In genomic region chr2:174492963-174493431, GRCh38 we compare ENCODE assay signal across 9 cellular contexts. TPM values are rescaled to one million over a fixed set of nuclear protein-coding genes. Genes with fewer than 3 reads are reported as not detected.
DNase-seq lines count a peak whose midpoint lies in the region; ATAC-seq and TF ChIP-seq lines count a peak whose summit lies in the region.
"Had no signal": no experiment of that assay in that cellular context is flagged by ENCODE, and none has a peak within 500 bp of the region (broad histone marks: within the 10 kb centered on the region; RNA-seq: fewer than 3 reads in every experiment).

No MANE protein-coding gene starts in this region.

- DNase-seq in CD8-positive, alpha-beta T cell, result peak; percentile 34 to 86 (median 62)
- peak; percentile 20 for DNase-seq in KG1 (lab: John Stamatoyannopoulos, UW)
- DNase-seq in activated T-cell treated with anti-CD3 and anti-CD28 coated beads, Interleukin-2, amount 50 U/mL, for 4 hours, result peak; percentile 42
- DNase-seq in NCI-H526 (lab: John Stamatoyannopoulos, UW), result no peak
- DNase-seq in breast epithelium (ENCODE audit: low spot score in 2 of 2), result no peak
- no peak for DNase-seq in NCI-H2081 (lab: John Stamatoyannopoulos, UW)

- peak overlapping the region; percentile 85 for H3K4me3 Mint-ChIP-seq in CD8-positive, alpha-beta T cell
- peak overlapping the region; percentile 82 for H3K4me3 Mint-ChIP-seq in activated T-cell treated with anti-CD3 and anti-CD28 coated beads, Interleukin-2, amount 50 U/mL, for 4 hours
- H3K4me3 Mint-ChIP-seq: brain had no signal

- H3K9me3 ChIP-seq in CD8-positive, alpha-beta T cell (ENCODE audit: low read length), result no peaks in the 10 kb centered on the region
- H3K9me3 ChIP-seq in neutrophil (no peaks in the 10 kb centered on the region), breast epithelium (no peaks in the 10 kb centered on the region)

- TF ChIP-seq CTCF in CD8-positive, alpha-beta T cell (IDR thresholded peaks at IDR 0.05), result no peak
- TF ChIP-seq CTCF in neutrophil (IDR thresholded peaks at IDR 0.05), result no peak
- TF ChIP-seq CTCF in breast epithelium (IDR thresholded peaks at IDR 0.05), result no peak

- intact Hi-C loops in CD8-positive, alpha-beta T cell (cut with DNase I, micrococcal nuclease), result loop anchor here in 1 of 2 experiments (1.0 to 10.0 kb wide), 3 partner anchors 8 to 282 kb away; no protein-coding TSS in a partner anchor
- intact Hi-C loops in breast epithelium (cut with DNase I; ENCODE audit: low total_unique reads), result no loop called here

- no peaks in the 10 kb centered on the region for H3K36me3 ChIP-seq in CD8-positive, alpha-beta T cell (ENCODE audit: insufficient read depth, low read length)
- H3K36me3 ChIP-seq in neutrophil (no peaks in the 10 kb centered on the region), breast epithelium (no peaks in the 10 kb centered on the region)

- no peak for TF ChIP-seq POLR2A in breast epithelium (IDR thresholded peaks at IDR 0.05)

- H3K9me3 Mint-ChIP-seq in CD8-positive, alpha-beta T cell, result no peaks in the 10 kb centered on the region
- no peaks in the 10 kb centered on the region for H3K9me3 Mint-ChIP-seq in activated T-cell treated with anti-CD3 and anti-CD28 coated beads, Interleukin-2, amount 50 U/mL, for 4 hours

- POLR2A ChIA-PET in CD8-positive, alpha-beta T cell (lab: Charles Lee), result interaction anchor here (0.6 to 2.9 kb wide), 14 partner anchors 9 to 530 kb away, joined by 3 to 38 read pairs (median 3); partner anchors contain the start of gene WIPF1

- CTCF ChIA-PET in CD8-positive, alpha-beta T cell (lab: Charles Lee), result interaction anchor here (0.9 to 5.8 kb wide), 13 partner anchors 8 to 201 kb away, joined by 3 to 34 read pairs (median 5); partner anchors contain the start of gene WIPF1

- H3K27ac Mint-ChIP-seq in CD8-positive, alpha-beta T cell, result peak overlapping the region; percentile 97
- H3K27ac Mint-ChIP-seq: brain had no signal

- H3K27me3 ChIP-seq in CD8-positive, alpha-beta T cell (ENCODE audit: insufficient read depth, low read length), result no peaks in the 10 kb centered on the region
- H3K27me3 ChIP-seq in neutrophil (no peaks in the 10 kb centered on the region), breast epithelium (no peaks in the 10 kb centered on the region)

- peak; percentile 85 for ATAC-seq in CD8-positive, alpha-beta T cell
- ATAC-seq in GM21515 (IDR thresholded peaks at IDR 0.05; ENCODE audit: unreplicated experiment), result peak; percentile 93
- peak; percentile 83 to 86 for ATAC-seq in activated T-cell treated with anti-CD3 and anti-CD28 coated beads, Interleukin-2, amount 50 U/mL, for 4 hours

- H3K4me1 ChIP-seq in CD8-positive, alpha-beta T cell (ENCODE audit: insufficient read depth, low read length), result peaks cover 71% of the 10 kb centered on the region
- H3K4me1 ChIP-seq in neutrophil (ENCODE audit: control insufficient read depth in 1 of 2, insufficient read depth in 1 of 2, low read depth in 1 of 2, low read length in 1 of 2) (peaks cover 12 to 22% of the 10 kb centered on the region in 2 experiments), breast epithelium (no peaks in the 10 kb centered on the region)

- peaks cover 83% of the 10 kb centered on the region for H3K4me1 Mint-ChIP-seq in CD8-positive, alpha-beta T cell (ENCODE audit: low read depth)
- peaks cover 77% of the 10 kb centered on the region for H3K4me1 Mint-ChIP-seq in activated T-cell treated with anti-CD3 and anti-CD28 coated beads, Interleukin-2, amount 50 U/mL, for 4 hours (ENCODE audit: low read depth)

- no peaks in the 10 kb centered on the region for H3K36me3 Mint-ChIP-seq in CD8-positive, alpha-beta T cell
- H3K36me3 Mint-ChIP-seq in activated T-cell treated with anti-CD3 and anti-CD28 coated beads, Interleukin-2, amount 50 U/mL, for 4 hours (ENCODE audit: insufficient read depth), result no peaks in the 10 kb centered on the region
- H3K36me3 Mint-ChIP-seq: brain had no signal

- peak overlapping the region; percentile 71 for H3K27ac ChIP-seq in CD8-positive, alpha-beta T cell (ENCODE audit: low read depth, low read length)
- H3K27ac ChIP-seq in neutrophil (peak overlapping the region; percentile 87), breast epithelium (no peak overlapping the region)

- peak overlapping the region; percentile 27 for H3K4me3 ChIP-seq in CD8-positive, alpha-beta T cell (ENCODE audit: low read depth, low read length)
- H3K4me3 ChIP-seq in neutrophil (ENCODE audit: low read depth in 1 of 2, low read length in 1 of 2), result peak overlapping the region; percentile 37 to 42
- no peak overlapping the region for H3K4me3 ChIP-seq in breast epithelium

- H3K27me3 Mint-ChIP-seq in CD8-positive, alpha-beta T cell (ENCODE audit: low read depth), result no peaks in the 10 kb centered on the region
- no peaks in the 10 kb centered on the region for H3K27me3 Mint-ChIP-seq in activated T-cell treated with anti-CD3 and anti-CD28 coated beads, Interleukin-2, amount 50 U/mL, for 4 hours (ENCODE audit: low read depth)

RNA-seq across cellular contexts. Expression of gene GPR155, which starts 6.2 kb away (rescaled TPM):
- 10 to 100 TPM; 13.3 to 14.4 TPM for total RNA-seq in CD8-positive, alpha-beta T cell
- total RNA-seq in activated T-cell treated with anti-CD3 and anti-CD28 coated beads, Interleukin-2, amount 50 U/mL, for 4 hours, result 1 to 10 TPM; 2.3 to 3.4 (median 2.7) TPM
- 1 to 10 TPM; 4.3 to 7.2 (median 5.0) TPM for total RNA-seq in breast epithelium

Comparison
In these comparisons a context has a peak if more than half of its experiments do, and no peak if none do; other contexts are left out.
1. DNase-seq: peak in CD8-positive, alpha-beta T cell (7 of 7), KG1 (single experiment) and activated T-cell treated with anti-CD3 and anti-CD28 coated beads, Interleukin-2, amount 50 U/mL, for 4 hours (single experiment); none in NCI-H526 (0 of 2), breast epithelium (0 of 2) and NCI-H2081 (0 of 2).
2. H3K27ac ChIP-seq: peak in CD8-positive, alpha-beta T cell (single experiment) and neutrophil (single experiment); none in breast epithelium (0 of 2).
3. H3K4me3 ChIP-seq: peak in CD8-positive, alpha-beta T cell (single experiment) and neutrophil (2 of 2); none in breast epithelium (0 of 3).
4. Peak in every context shown above with its lines, with median percentiles within 50 percentile points of each other: ATAC-seq.